2 cellular contexts compared by ENCODE assay signal in genomic region chr3:8443829-8444791, GRCh38.
TF ChIP-seq lines count a peak whose summit lies in the region.

No MANE protein-coding gene starts in this region.

TF ChIP-seq in HEK293T, 16 proteins besides CTCF, POLR2A, EP300 and RAD21:
- TF ChIP-seq CTBP1 (IDR thresholded peaks at IDR 0.05; ENCODE audit: borderline replicate concordance): no peak
- TF ChIP-seq SUZ12 (IDR thresholded peaks at IDR 0.05): no peak
- TF ChIP-seq ARNT (IDR thresholded peaks at IDR 0.05): no peak
- TF ChIP-seq SP1 (IDR thresholded peaks at IDR 0.05): no peak
- TF ChIP-seq NFRKB (IDR thresholded peaks at IDR 0.05): no peak
- no peak for TF ChIP-seq HDGF (IDR thresholded peaks at IDR 0.05; ENCODE audit: borderline replicate concordance)
- no peak for TF ChIP-seq PKNOX1 (IDR thresholded peaks at IDR 0.05)
- no peak for TF ChIP-seq L3MBTL2 (conservative IDR thresholded peaks at IDR 0.05)
- no peak for TF ChIP-seq LEF1 (IDR thresholded peaks at IDR 0.05; ENCODE audit: borderline replicate concordance)
- TF ChIP-seq FOXK2 (IDR thresholded peaks at IDR 0.05): no peak
- TF ChIP-seq ELF4 (IDR thresholded peaks at IDR 0.05): no peak
- TF ChIP-seq ZNF384 (IDR thresholded peaks at IDR 0.05): no peak
- TF ChIP-seq BHLHE40 (IDR thresholded peaks at IDR 0.05; ENCODE audit: borderline replicate concordance): no peak
- TF ChIP-seq TARDBP (IDR thresholded peaks at IDR 0.05): no peak
- no peak for TF ChIP-seq FOXM1 (IDR thresholded peaks at IDR 0.05; ENCODE audit: borderline replicate concordance)
- no peak for TF ChIP-seq FOXA1 (IDR thresholded peaks at IDR 0.05)

TF ChIP-seq in H1, 55 proteins besides CTCF, POLR2A, EP300 and RAD21:
- TF ChIP-seq SIN3A (conservative IDR thresholded peaks at IDR 0.05 in 1 of 2, IDR thresholded peaks at IDR 0.05 in 1 of 2; ENCODE audit: low read depth in 1 of 2, low read length in 2 of 2) (peak in 1 of 2 experiments; percentile 57; a peak in 1 of 4 replicates), RBBP5 (IDR thresholded peaks at IDR 0.05; ENCODE audit: borderline replicate concordance, low read depth, low read length) (0 out of 2 replicates have a peak, but pooled peaks have one; percentile 58), ZNF274 (IDR thresholded peaks at IDR 0.05; ENCODE audit: borderline replicate concordance, extremely low read depth, low read length) (no peak), CBX8 (IDR thresholded peaks at IDR 0.05; ENCODE audit: borderline replicate concordance, low read depth, low read length) (no peak), TEAD4 (IDR thresholded peaks at IDR 0.05; ENCODE audit: low read depth, low read length) (0 out of 2 replicates have a peak, but pooled peaks have one; percentile 16)
